Comparison of ENCODE assay signal across 12 cellular contexts in the genomic region with DNA sequence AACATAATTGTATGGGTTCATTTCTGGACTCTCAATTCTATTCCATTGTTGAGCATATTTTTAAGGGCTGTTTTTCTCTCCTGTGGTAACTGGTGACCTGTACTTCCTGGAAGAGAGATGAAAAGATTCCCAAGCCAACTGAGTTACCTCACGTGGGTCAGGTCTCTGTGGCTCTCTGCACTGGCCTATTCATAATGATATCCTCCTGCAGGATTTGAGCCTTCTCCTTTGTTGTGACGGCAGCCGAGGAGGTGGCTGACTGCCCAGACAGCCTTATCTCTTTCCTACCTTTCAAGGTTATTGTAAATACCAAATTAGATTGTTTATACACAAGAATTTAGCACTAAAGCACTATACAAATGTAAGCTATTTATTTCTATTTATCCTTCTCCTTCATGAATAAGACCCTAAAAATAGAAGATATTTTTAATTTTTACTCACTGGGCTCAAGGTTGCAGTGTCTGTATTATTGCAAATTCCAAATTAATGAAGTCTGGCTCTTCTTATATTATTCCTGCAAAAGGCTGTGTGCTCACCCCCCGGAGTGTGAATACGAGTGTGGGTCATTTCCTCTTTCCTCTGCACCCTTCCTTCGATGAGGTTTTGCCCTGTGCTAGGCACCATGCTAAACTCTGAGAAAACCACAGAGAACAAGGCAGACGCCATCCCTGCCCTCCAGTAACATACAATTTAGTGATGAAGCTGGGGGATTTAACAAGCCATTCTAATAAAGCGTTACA. TPM values are rescaled to one million over a fixed set of nuclear protein-coding genes. Genes with fewer than 3 reads are reported as not detected.
DNase-seq lines count a peak whose midpoint lies in the region; ATAC-seq and TF ChIP-seq lines count a peak whose summit lies in the region.
"Had no signal": no experiment of that assay in that cellular context is flagged by ENCODE, and none has a peak within 500 bp of the region (broad histone marks: within the 10 kb centered on the region; RNA-seq: fewer than 3 reads in every experiment).

No MANE protein-coding gene starts in this region.

- H3K4me2 ChIP-seq in osteoblast (ENCODE audit: insufficient read depth, low read length), result no peak overlapping the region

- DNase-seq in CD8-positive, alpha-beta memory T cell, result no peak
- DNase-seq in M059J (ENCODE audit: low read depth) (peak; percentile 76), dermis blood vessel endothelial cell (peak; percentile 96), osteoblast (ENCODE audit: insufficient read length, low spot score, missing footprints) (peak; percentile 47), chondrocyte (ENCODE audit: low spot score) (no peak), T-helper 2 cell (no peak), C1 segment of cervical spinal cord (lab: John Stamatoyannopoulos, UW) (no peak)
- DNase-seq: activated T-cell treated with anti-CD3 and anti-CD28 coated beads, Interleukin-2, amount 50 U/mL, for 24 hours; cortex of kidney; stimulated activated CD4-positive, alpha-beta T cell treated with anti-CD3 and anti-CD28 coated beads, Interleukin-2, amount 100 ng/mL, for 24 hours had no signal

- POLR2A ChIA-PET in CD8-positive, alpha-beta memory T cell (lab: Charles Lee), result no interaction called here

- no peak overlapping the region for H3K27ac ChIP-seq in CD8-positive, alpha-beta memory T cell (ENCODE audit: low read depth, low read length)
- H3K27ac ChIP-seq in osteoblast (ENCODE audit: low read depth, low read length), result no peak overlapping the region

- H3K36me3 ChIP-seq in CD8-positive, alpha-beta memory T cell (ENCODE audit: insufficient read depth, low read length), result no peaks in the 10 kb centered on the region
- H3K36me3 ChIP-seq in osteoblast (ENCODE audit: insufficient read depth, low read length), result no peaks in the 10 kb centered on the region
- H3K36me3 ChIP-seq: uterus had no signal

- ATAC-seq in GM18867 (IDR thresholded peaks at IDR 0.05; ENCODE audit: unreplicated experiment), result no peak

- no peak overlapping the region for H2AFZ ChIP-seq in osteoblast (ENCODE audit: low read length)

- peaks cover 14% of the 10 kb centered on the region for H3K4me1 ChIP-seq in CD8-positive, alpha-beta memory T cell (ENCODE audit: insufficient read depth, low read length)
- H3K4me1 ChIP-seq in osteoblast (ENCODE audit: insufficient read depth, low read length), result peaks cover 12% of the 10 kb centered on the region

- peaks cover 14 to 31% (median 14%) of the 10 kb centered on the region in 3 donors for H3K4me1 Mint-ChIP-seq in CD8-positive, alpha-beta memory T cell
- H3K4me1 Mint-ChIP-seq in chondrocyte (ENCODE audit: low read depth), result peaks cover 11% of the 10 kb centered on the region

- peak overlapping the region in 4 of 7 donors; percentile 24 to 78 (median 58) for H3K4me3 Mint-ChIP-seq in CD8-positive, alpha-beta memory T cell
- H3K4me3 Mint-ChIP-seq in chondrocyte (ENCODE audit: unreplicated experiment), result no peak overlapping the region
- H3K4me3 Mint-ChIP-seq: activated T-cell treated with anti-CD3 and anti-CD28 coated beads, Interleukin-2, amount 50 U/mL, for 24 hours had no signal

- no peaks in the 10 kb centered on the region for H4K20me1 ChIP-seq in osteoblast (ENCODE audit: insufficient read depth, low read length)

- no peak for TF ChIP-seq CTCF in osteoblast (IDR thresholded peaks at IDR 0.05; ENCODE audit: extremely low read depth, low read depth, low read length)
- no peak for TF ChIP-seq CTCF in chondrocyte (IDR thresholded peaks at IDR 0.05)

- H3K27me3 ChIP-seq in CD8-positive, alpha-beta memory T cell (ENCODE audit: insufficient read depth, low read length, poor library complexity, severe bottlenecking), result peaks cover 7% of the 10 kb centered on the region
- H3K27me3 ChIP-seq in osteoblast (ENCODE audit: insufficient read depth, low read length), result peaks cover 46% of the 10 kb centered on the region
- H3K27me3 ChIP-seq: uterus had no signal

- peaks cover 10 to 19% of the 10 kb centered on the region in 2 donors for H3K27me3 Mint-ChIP-seq in CD8-positive, alpha-beta memory T cell
- H3K27me3 Mint-ChIP-seq in chondrocyte (ENCODE audit: low read depth), result peaks cover 24% of the 10 kb centered on the region

- H3K9me3 ChIP-seq in CD8-positive, alpha-beta memory T cell (ENCODE audit: low read length), result no peaks in the 10 kb centered on the region
- no peaks in the 10 kb centered on the region for H3K9me3 ChIP-seq in osteoblast (ENCODE audit: low read depth, low read length)
- H3K9me3 ChIP-seq: uterus had no signal

- H3K9me3 Mint-ChIP-seq in CD8-positive, alpha-beta memory T cell, result peaks cover 0 to 4% (median 0%) of the 10 kb centered on the region in 5 donors
- H3K9me3 Mint-ChIP-seq in chondrocyte (ENCODE audit: low read depth), result no peaks in the 10 kb centered on the region
- H3K9me3 Mint-ChIP-seq: activated T-cell treated with anti-CD3 and anti-CD28 coated beads, Interleukin-2, amount 50 U/mL, for 24 hours had no signal

- H3K27ac Mint-ChIP-seq in CD8-positive, alpha-beta memory T cell, result peak overlapping the region in 3 of 8 donors; percentile 27 to 52 (median 47)
- H3K27ac Mint-ChIP-seq in chondrocyte (ENCODE audit: unreplicated experiment), result no peak overlapping the region
- H3K27ac Mint-ChIP-seq: activated T-cell treated with anti-CD3 and anti-CD28 coated beads, Interleukin-2, amount 50 U/mL, for 24 hours had no signal

- H3K4me3 ChIP-seq in CD8-positive, alpha-beta memory T cell (ENCODE audit: low read length), result no peak overlapping the region
- H3K4me3 ChIP-seq in osteoblast (ENCODE audit: insufficient read depth, low read length), result no peak overlapping the region
- H3K4me3 ChIP-seq: uterus had no signal

- H3K36me3 Mint-ChIP-seq in CD8-positive, alpha-beta memory T cell, result peaks cover 0 to 2% (median 0%) of the 10 kb centered on the region in 3 donors
- H3K36me3 Mint-ChIP-seq in chondrocyte (ENCODE audit: low read depth), result no peaks in the 10 kb centered on the region

- H3K79me2 ChIP-seq in osteoblast (ENCODE audit: insufficient read depth, low read length), result no peaks in the 10 kb centered on the region

- CTCF ChIA-PET in CD8-positive, alpha-beta memory T cell (lab: Charles Lee), result interaction anchor here (9.6 kb wide), 1 partner anchor 46 kb away, joined by 206 read pairs; no protein-coding TSS in a partner anchor

RNA-seq across cellular contexts. Expression of gene ACE, which starts 2.5 kb away (rescaled TPM):
- 1 to 10 TPM; 4.6 to 4.7 TPM for total RNA-seq in CD8-positive, alpha-beta memory T cell
- 5.5 TPM for polyA plus RNA-seq in CD8-positive, alpha-beta memory T cell
- total RNA-seq in M059J (2014; rRNA removed; shearing (Covaris generic)), result 1.3 and 2.1 TPM in 2 replicates
- 155 and 366 TPM in 2 replicates for total RNA-seq in dermis blood vessel endothelial cell
- total RNA-seq in osteoblast, result 10.1 and 17.7 TPM in 2 replicates
- total RNA-seq in chondrocyte, result 0.28 to 0.68 TPM (median 0.52 TPM) in 3 replicates

RNA-seq across cellular contexts. Expression of gene CYB561, which starts 28.2 kb away (rescaled TPM):
- 10 to 100 TPM; 14.3 to 16.6 TPM for total RNA-seq in CD8-positive, alpha-beta memory T cell
- polyA plus RNA-seq in CD8-positive, alpha-beta memory T cell, result 42.7 TPM
- total RNA-seq in M059J (2014; rRNA removed; shearing (Covaris generic)), result 34.2 and 36.1 TPM in 2 replicates
- total RNA-seq in dermis blood vessel endothelial cell (33.4 and 35.9 TPM in 2 replicates), osteoblast (32.2 and 33.6 TPM in 2 replicates), chondrocyte (6.2 to 10.1 TPM (median 9.0 TPM) in 3 replicates)

RNA-seq across cellular contexts. Expression of gene KCNH6, which starts 48.8 kb away (rescaled TPM):
- total RNA-seq in CD8-positive, alpha-beta memory T cell, result not detected
- polyA plus RNA-seq in CD8-positive, alpha-beta memory T cell, result not detected
- total RNA-seq in M059J (2014; rRNA removed; shearing (Covaris generic)), result not detected in 2 replicates
- total RNA-seq in dermis blood vessel endothelial cell (0.05 TPM in 1 of 2 replicates, not detected in the other), osteoblast (not detected in 2 replicates), chondrocyte (not detected in 3 replicates)
- total RNA-seq: uterus had no signal

Comparison
In these comparisons a context has a peak if more than half of its experiments do, and no peak if none do; other contexts are left out.
1. DNase-seq: peak in M059J (single experiment), dermis blood vessel endothelial cell (single experiment) and osteoblast (single experiment); none in CD8-positive, alpha-beta memory T cell (0 of 5), chondrocyte (single experiment), T-helper 2 cell (0 of 5) and C1 segment of cervical spinal cord (0 of 14).